ENCODE assay signal across 8 cellular contexts in genomic region chr2:231482806-231483391, GRCh38. TPM values are rescaled to one million over a fixed set of nuclear protein-coding genes. Genes with fewer than 3 reads are reported as not detected.
DNase-seq lines count a peak whose midpoint lies in the region; ATAC-seq and TF ChIP-seq lines count a peak whose summit lies in the region.

No MANE protein-coding gene starts in this region.

- H3K4me2 ChIP-seq in osteoblast (ENCODE audit: insufficient read depth, low read length), result peak overlapping the region; percentile 66

- POLR2A ChIA-PET in RWPE1 (lab: Yijun Ruan, JAX; ENCODE audit: low non-redundant PET), result interaction anchor here (0.5 to 0.6 kb wide), 2 partner anchors 11 to 19 kb away, joined by 3 to 4 read pairs; no protein-coding TSS in a partner anchor

- no peaks in the 10 kb centered on the region for H4K20me1 ChIP-seq in osteoblast (ENCODE audit: insufficient read depth, low read length)

- no peaks in the 10 kb centered on the region for H3K36me3 ChIP-seq in osteoblast (ENCODE audit: insufficient read depth, low read length)

- peak overlapping the region; percentile 69 for H3K4me3 ChIP-seq in osteoblast (ENCODE audit: insufficient read depth, low read length)

- H3K27ac ChIP-seq in RWPE1 (0 out of 2 replicates have a peak overlapping the region, but pooled peaks have one; percentile 23), osteoblast (ENCODE audit: low read depth, low read length) (peak overlapping the region; percentile 38), temporal lobe (ENCODE audit: low read depth, low read length) (peak overlapping the region; percentile 44)

- CTCF ChIA-PET in RWPE1 (lab: Yijun Ruan, JAX), result interaction anchor here (0.5 to 1.1 kb wide), 9 partner anchors 15 to 938 kb away, joined by 3 to 5 read pairs (median 3); no protein-coding TSS in a partner anchor

- peak; percentile 69 for ATAC-seq in HG03175 (IDR thresholded peaks at IDR 0.05; ENCODE audit: unreplicated experiment)

- peak overlapping the region; percentile 90 for H2AFZ ChIP-seq in osteoblast (ENCODE audit: low read length)

- no peaks in the 10 kb centered on the region for H3K27me3 ChIP-seq in osteoblast (ENCODE audit: insufficient read depth, low read length)

- no peaks in the 10 kb centered on the region for H3K4me1 ChIP-seq in osteoblast (ENCODE audit: insufficient read depth, low read length)

- H3K79me2 ChIP-seq in osteoblast (ENCODE audit: insufficient read depth, low read length), result no peaks in the 10 kb centered on the region

- no peaks in the 10 kb centered on the region for H3K9me3 ChIP-seq in osteoblast (ENCODE audit: low read depth, low read length)

- peak; percentile 63 for DNase-seq in NCI-H2196 (lab: John Stamatoyannopoulos, UW; ENCODE audit: unreplicated experiment)
- no peak for DNase-seq in NCI-H2196 treated with DMSO at 0.1 percent for 48 hours (lab: John Stamatoyannopoulos, UW; ENCODE audit: unreplicated experiment)
- DNase-seq in RWPE1 (ENCODE audit: low spot score), result peak; percentile 57
- peak; percentile 69 for DNase-seq in activated gamma-delta T cell treated with Interleukin-2 at 50 U/mL for 16 hours
- peak; percentile 36 for DNase-seq in foreskin melanocyte
- DNase-seq in osteoblast (ENCODE audit: insufficient read length, low spot score, missing footprints), result peak; percentile 99

- TF ChIP-seq CTCF in RWPE1 (conservative IDR thresholded peaks at IDR 0.05; ENCODE audit: low read depth) (peak; percentile 92), osteoblast (IDR thresholded peaks at IDR 0.05; ENCODE audit: extremely low read depth, low read depth, low read length) (peak; percentile 75)

RNA-seq across cellular contexts. Expression of gene NCL, which starts 18.6 kb away (rescaled TPM):
- total RNA-seq in osteoblast, result 92.6 and 100 TPM in 2 replicates
- 157 TPM for total RNA-seq in temporal lobe

RNA-seq across cellular contexts. Expression of gene NMUR1, which starts 47.3 kb away (rescaled TPM):
- total RNA-seq in osteoblast, result under 0.01 TPM in 2 replicates
- total RNA-seq in temporal lobe, result under 0.01 TPM
